ENCODE assay signal across 25 cellular contexts in the genomic region with DNA sequence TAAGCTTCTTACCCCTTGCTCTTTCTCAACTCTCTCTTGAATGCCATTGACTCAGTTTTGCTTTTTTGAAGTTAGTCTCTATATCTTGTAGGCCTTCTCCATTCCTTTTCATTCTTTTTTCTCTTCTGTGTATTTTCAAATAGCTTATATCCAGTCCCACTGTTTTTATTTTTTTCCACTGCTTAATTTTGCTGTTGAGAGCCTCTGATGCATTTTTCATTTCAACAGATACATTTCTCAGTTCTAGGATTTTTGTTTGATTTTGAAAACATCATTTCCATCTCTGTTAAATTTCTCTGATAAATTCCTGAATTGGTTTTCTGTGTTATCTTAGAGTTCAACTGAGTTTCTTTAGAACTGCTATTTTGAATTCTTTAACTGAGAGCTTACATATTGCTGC.
"Had no signal": no experiment of that assay in that cellular context is flagged by ENCODE, and none has a peak within 500 bp of the region (broad histone marks: within the 10 kb centered on the region; RNA-seq: fewer than 3 reads in every experiment).

No MANE protein-coding gene starts in this region.

- H3K27ac ChIP-seq: neural progenitor cell, neutrophil, parathyroid adenoma, right atrium auricular region, right lobe of liver, tibial nerve, uterus had no signal

- H2AFZ ChIP-seq: neural progenitor cell, parathyroid adenoma had no signal

- H3K27me3 Mint-ChIP-seq: naive B cell; stimulated activated memory B cell treated with anti-CD40 and anti-IgM and Interleukin-4, amounts not matched to agents 10 μg/mL and 1 μg/mL and 100 μg/mL, for 72 hours; stimulated activated naive CD8-positive, alpha-beta T cell treated with anti-CD3 and anti-CD28 coated beads, Interleukin-15, amount 100 ng/mL, for 72 hours; type B pancreatic cell had no signal

- H3K27ac Mint-ChIP-seq: mesothelial cell of epicardium; naive B cell; natural killer cell; nephron progenitor cell; neural progenitor cell; stimulated activated memory B cell treated with anti-CD40 and anti-IgM and Interleukin-4, amounts not matched to agents 10 μg/mL and 1 μg/mL and 100 μg/mL, for 72 hours; stimulated activated naive CD8-positive, alpha-beta T cell treated with anti-CD3 and anti-CD28 coated beads, Interleukin-15, amount 100 ng/mL, for 72 hours; type B pancreatic cell had no signal

- H3K27me3 ChIP-seq: neural progenitor cell, neutrophil, right atrium auricular region, right lobe of liver, tibial nerve, uterus had no signal

- H3K9me3 ChIP-seq: neutrophil, right lobe of liver had no signal

- DNase-seq: islet precursor cell; mesendoderm; naive B cell; natural killer cell; nephron progenitor cell; occipital lobe; right lobe of liver; stimulated activated CD4-positive, alpha-beta T cell treated with anti-CD3 and anti-CD28 coated beads, Interleukin-1b, Interleukin-23, amount 100 ng/mL, for 48 hours; stimulated activated CD4-positive, alpha-beta T cell treated with anti-CD3 and anti-CD28 coated beads, Interleukin-2, amount 100 ng/mL, for 48 hours; stimulated activated CD4-positive, alpha-beta T cell treated with anti-CD3 and anti-CD28 coated beads, Interleukin-4, amount 100 ng/mL, for 4 hours; stimulated activated CD8-positive, alpha-beta memory T cell treated with anti-CD3 and anti-CD28 coated beads, Interleukin-4, amount 100 ng/mL, for 48 hours; stimulated activated naive CD4-positive, alpha-beta T cell treated with Interleukin-2 at 50 U/mL for 16 hours; stimulated activated naive CD8-positive, alpha-beta T cell treated with anti-CD3 and anti-CD28 coated beads, Interleukin-15, amount 100 ng/mL, for 72 hours; substantia nigra; uterus had no signal

- H3K4me1 ChIP-seq: neural progenitor cell, parathyroid adenoma, right atrium auricular region, right lobe of liver, tibial nerve, uterus had no signal

- H3K79me2 ChIP-seq: parathyroid adenoma had no signal

- H3K4me3 ChIP-seq: lung, neural progenitor cell, right atrium auricular region, right lobe of liver, smooth muscle cell, tibial nerve, uterus had no signal

- ATAC-seq: natural killer cell; right lobe of liver; stimulated activated memory B cell treated with anti-CD40 and anti-IgM and Interleukin-4, amounts not matched to agents 10 μg/mL and 1 μg/mL and 100 μg/mL, for 72 hours; stimulated activated naive CD8-positive, alpha-beta T cell treated with anti-CD3 and anti-CD28 coated beads, Interleukin-15, amount 100 ng/mL, for 72 hours had no signal

- H3K4me3 Mint-ChIP-seq: mesothelial cell of epicardium; naive B cell; natural killer cell; nephron progenitor cell; neural progenitor cell; stimulated activated memory B cell treated with anti-CD40 and anti-IgM and Interleukin-4, amounts not matched to agents 10 μg/mL and 1 μg/mL and 100 μg/mL, for 72 hours; stimulated activated naive CD8-positive, alpha-beta T cell treated with anti-CD3 and anti-CD28 coated beads, Interleukin-15, amount 100 ng/mL, for 72 hours; type B pancreatic cell had no signal

- H3K36me3 ChIP-seq: right lobe of liver, uterus had no signal

- H3K4me2 ChIP-seq: neural progenitor cell, smooth muscle cell had no signal

- H3K9ac ChIP-seq: neural progenitor cell, parathyroid adenoma had no signal

- H3K4me1 Mint-ChIP-seq: mesothelial cell of epicardium; nephron progenitor cell; neural progenitor cell; stimulated activated naive CD8-positive, alpha-beta T cell treated with anti-CD3 and anti-CD28 coated beads, Interleukin-15, amount 100 ng/mL, for 72 hours had no signal
